Comparison of ENCODE assay signal across 8 cellular contexts in genomic region chr5:61319388-61320146, GRCh38. TPM values are rescaled to one million over a fixed set of nuclear protein-coding genes. Genes with fewer than 3 reads are reported as not detected.
DNase-seq lines count a peak whose midpoint lies in the region; ATAC-seq lines count a peak whose summit lies in the region.

No MANE protein-coding gene starts in this region.

- in situ Hi-C loops in G401 (cut with HindIII; ENCODE audit: low sequenced_read_pairs): no loop called here

- ATAC-seq in GM19468 (IDR thresholded peaks at IDR 0.05; ENCODE audit: extremely low read depth, unreplicated experiment) (peak; percentile 99), HG03460 (IDR thresholded peaks at IDR 0.05; ENCODE audit: unreplicated experiment) (peak; percentile 99)

- peak; percentile 46 for DNase-seq in G401 (ENCODE audit: low spot score)
- DNase-seq in astrocyte of the hippocampus (ENCODE audit: low read depth, low spot score): peak; percentile 58
- DNase-seq in midbrain (lab: John Stamatoyannopoulos, UW): peak; percentile 36
- no peak for DNase-seq in OCI-M2 (lab: John Stamatoyannopoulos, UW; ENCODE audit: unreplicated experiment)
- no peak for DNase-seq in hippocampal formation (lab: John Stamatoyannopoulos, UW)
- no peak for DNase-seq in NCI-H510A (lab: John Stamatoyannopoulos, UW)

RNA-seq across cellular contexts. Expression of gene ZSWIM6, which starts 12.5 kb away (rescaled TPM):
- total RNA-seq in G401 (2014; rRNA removed; shearing (Covaris generic)): 0.18 and 0.68 TPM in 2 replicates

Comparison
In these comparisons a context has a peak if more than half of its experiments do, and no peak if none do; other contexts are left out.
1. DNase-seq: peak in G401 (single experiment), astrocyte of the hippocampus (single experiment) and midbrain (single experiment); none in OCI-M2 (single experiment), hippocampal formation (0 of 2) and NCI-H510A (single experiment).